10 cellular contexts compared by ENCODE assay signal in genomic region chr1:201016943-201017827, GRCh38. TPM values are rescaled to one million over a fixed set of nuclear protein-coding genes. Genes with fewer than 3 reads are reported as not detected.
DNase-seq lines count a peak whose midpoint lies in the region; ATAC-seq and TF ChIP-seq lines count a peak whose summit lies in the region.
"Had no signal": no experiment of that assay in that cellular context is flagged by ENCODE, and none has a peak within 500 bp of the region (broad histone marks: within the 10 kb centered on the region; RNA-seq: fewer than 3 reads in every experiment).

No MANE protein-coding gene starts in this region.

- no peak overlapping the region for H2BK120ac ChIP-seq in mesenchymal stem cell (ENCODE audit: low read depth, low read length)

- H4K20me1 ChIP-seq in MM.1S (ENCODE audit: insufficient read depth, low read length): no peaks in the 10 kb centered on the region

- 81% methylated on average over 8 of the region's 9 CpGs for WGBS in mesenchymal stem cell

- no peaks in the 10 kb centered on the region for H3K27me3 ChIP-seq in CD8-positive, alpha-beta memory T cell (ENCODE audit: insufficient read depth, low read length, poor library complexity, severe bottlenecking)
- peaks cover 0 to 50% of the 10 kb centered on the region in 2 experiments for H3K27me3 ChIP-seq in mesenchymal stem cell (ENCODE audit: control insufficient read depth in 1 of 2, insufficient read depth in 1 of 2, low read length in 2 of 2)
- no peaks in the 10 kb centered on the region for H3K27me3 ChIP-seq in MM.1S (replicated peaks; ENCODE audit: insufficient read depth, low read length)

- POLR2A ChIA-PET in CD8-positive, alpha-beta memory T cell (lab: Charles Lee): no interaction called here

- peak overlapping the region; percentile 16 for H4K91ac ChIP-seq in mesenchymal stem cell (ENCODE audit: low read length)

- H3K9me3 Mint-ChIP-seq in CD8-positive, alpha-beta memory T cell: no peaks in the 10 kb centered on the region

- H3K36me3 Mint-ChIP-seq in CD8-positive, alpha-beta memory T cell: peaks cover 0 to 27% (median 2%) of the 10 kb centered on the region in 3 donors

- TF ChIP-seq CTCF in MM.1S (IDR thresholded peaks at IDR 0.05; ENCODE audit: low read length): no peak

- H2AFZ ChIP-seq in mesenchymal stem cell (ENCODE audit: low read depth, low read length): no peak overlapping the region
- no peak overlapping the region for H2AFZ ChIP-seq in MM.1S (ENCODE audit: low read length)

- peaks cover 90% of the 10 kb centered on the region for H3K79me2 ChIP-seq in MM.1S (ENCODE audit: low read length)

- H3K4me3 Mint-ChIP-seq in CD8-positive, alpha-beta memory T cell: peak overlapping the region in 3 of 7 donors; percentile 55 to 61 (median 57)

- peaks cover 87 to 100% (median 95%) of the 10 kb centered on the region in 3 donors for H3K4me1 Mint-ChIP-seq in CD8-positive, alpha-beta memory T cell

- no peaks in the 10 kb centered on the region for H3K36me3 ChIP-seq in CD8-positive, alpha-beta memory T cell (ENCODE audit: insufficient read depth, low read length)
- H3K36me3 ChIP-seq in mesenchymal stem cell (ENCODE audit: control insufficient read depth in 1 of 2, insufficient read depth in 2 of 2, low read depth in 1 of 2, low read length in 2 of 2): no peaks in the 10 kb centered on the region
- H3K36me3 ChIP-seq in MM.1S (replicated peaks; ENCODE audit: insufficient read depth, low read length): no peaks in the 10 kb centered on the region; the same call in 1 of the 2 replicates
- H3K36me3 ChIP-seq: thoracic aorta had no signal

- H3K9ac ChIP-seq in mesenchymal stem cell (ENCODE audit: low read length): no peak overlapping the region
- no peak overlapping the region for H3K9ac ChIP-seq in MM.1S (ENCODE audit: low read length)

- no peaks in the 10 kb centered on the region for H3K9me3 ChIP-seq in CD8-positive, alpha-beta memory T cell (ENCODE audit: low read length)
- H3K9me3 ChIP-seq in mesenchymal stem cell (ENCODE audit: control insufficient read depth, low read length) (no peaks in the 10 kb centered on the region), MM.1S (replicated peaks; ENCODE audit: insufficient read depth, low read length) (no peaks in the 10 kb centered on the region)
- H3K9me3 ChIP-seq: thoracic aorta had no signal

- ATAC-seq in GM21529 (IDR thresholded peaks at IDR 0.05; ENCODE audit: unreplicated experiment) (peak; percentile 28), GM21825 (IDR thresholded peaks at IDR 0.05; ENCODE audit: unreplicated experiment) (no peak), GM19395 (IDR thresholded peaks at IDR 0.05; ENCODE audit: unreplicated experiment) (no peak)

- no peak overlapping the region for H3K4ac ChIP-seq in mesenchymal stem cell (ENCODE audit: low read depth in 1 of 2, low read length in 2 of 2)

- H2AK5ac ChIP-seq in mesenchymal stem cell (ENCODE audit: low read length, severe bottlenecking): no peak overlapping the region

- H3F3A ChIP-seq in MM.1S (ENCODE audit: insufficient read depth, low read length): peaks cover 29% of the 10 kb centered on the region

- peak overlapping the region in 1 of 2 experiments; percentile 4 for H3K18ac ChIP-seq in mesenchymal stem cell (ENCODE audit: low read depth in 1 of 2, low read length in 2 of 2)

- H3K4me1 ChIP-seq in CD8-positive, alpha-beta memory T cell (ENCODE audit: insufficient read depth, low read length): peaks cover 99% of the 10 kb centered on the region
- peaks cover 54% of the 10 kb centered on the region for H3K4me1 ChIP-seq in mesenchymal stem cell (ENCODE audit: control insufficient read depth, insufficient read depth, low read depth, low read length)
- H3K4me1 ChIP-seq in MM.1S (ENCODE audit: low read length): peaks cover 41% of the 10 kb centered on the region

- H3K27ac ChIP-seq in CD8-positive, alpha-beta memory T cell (ENCODE audit: low read depth, low read length): no peak overlapping the region
- H3K27ac ChIP-seq in mesenchymal stem cell (ENCODE audit: low read length, poor library complexity, severe bottlenecking): no peak overlapping the region
- no peak overlapping the region for H3K27ac ChIP-seq in MM.1S (ENCODE audit: low read length)
- H3K27ac ChIP-seq: thoracic aorta had no signal

- CTCF ChIA-PET in CD8-positive, alpha-beta memory T cell (lab: Charles Lee): interaction anchor here (1.7 to 7.0 kb wide), 5 partner anchors 21 to 45 kb away, joined by 4 to 63 read pairs (median 15); no protein-coding TSS in a partner anchor

- peak overlapping the region in 1 of 2 experiments; percentile 11 for H2BK12ac ChIP-seq in mesenchymal stem cell (ENCODE audit: low read length in 2 of 2)

- peaks cover 40% of the 10 kb centered on the region for H3K79me1 ChIP-seq in mesenchymal stem cell (replicated peaks; ENCODE audit: low read length, poor library complexity, severe bottlenecking)

- no peaks in the 10 kb centered on the region for H3K9me2 ChIP-seq in MM.1S (replicated peaks; ENCODE audit: insufficient read depth, low read length)

- no peak overlapping the region for H3K4me2 ChIP-seq in mesenchymal stem cell (ENCODE audit: low read length, poor library complexity, severe bottlenecking)
- no peak overlapping the region for H3K4me2 ChIP-seq in MM.1S (ENCODE audit: low read depth, low read length)

- H3K27ac Mint-ChIP-seq in CD8-positive, alpha-beta memory T cell: peak overlapping the region in 7 of 8 donors; percentile 77 to 100 (median 90)

- H2BK5ac ChIP-seq in mesenchymal stem cell (ENCODE audit: low read depth, low read length, poor library complexity, severe bottlenecking): no peak overlapping the region

- DNase-seq in CD8-positive, alpha-beta memory T cell: no peak
- DNase-seq in SK-N-DZ (ENCODE audit: low spot score): peak; percentile 67
- DNase-seq in mesenchymal stem cell: peak; percentile 48
- DNase-seq in NCI-H187 treated with DMSO at 0.1 percent for 48 hours (lab: John Stamatoyannopoulos, UW): no peak
- DNase-seq in MM.1S: no peak
- DNase-seq: H7 had no signal

- no peak overlapping the region for H3K23ac ChIP-seq in mesenchymal stem cell (ENCODE audit: low read length in 2 of 2)

- H3K14ac ChIP-seq in mesenchymal stem cell (ENCODE audit: low read length in 2 of 2): no peak overlapping the region

- H3K27me3 Mint-ChIP-seq in CD8-positive, alpha-beta memory T cell: no peaks in the 10 kb centered on the region

- peak overlapping the region; percentile 39 for H4K8ac ChIP-seq in mesenchymal stem cell (ENCODE audit: low read length)

- H2BK15ac ChIP-seq in mesenchymal stem cell (ENCODE audit: low read depth, poor library complexity, severe bottlenecking): no peak overlapping the region

- H3K4me3 ChIP-seq in CD8-positive, alpha-beta memory T cell (ENCODE audit: low read length): no peak overlapping the region
- H3K4me3 ChIP-seq in mesenchymal stem cell (ENCODE audit: insufficient read depth in 1 of 2, low read depth in 1 of 2, low read length in 2 of 2) (no peak overlapping the region), MM.1S (ENCODE audit: low read length) (no peak overlapping the region)
- H3K4me3 ChIP-seq: thoracic aorta had no signal

RNA-seq across cellular contexts. Expression of gene KIF21B, which starts 6.3 kb away (rescaled TPM):
- total RNA-seq in CD8-positive, alpha-beta memory T cell: 10 to 100 TPM; 37.5 to 37.6 TPM
- 9.9 TPM for polyA plus RNA-seq in CD8-positive, alpha-beta memory T cell
- polyA plus RNA-seq in SK-N-DZ (2014; cell fraction: cytosol; rRNA removed): 5.3 and 6.0 TPM in 2 replicates
- 7.1 and 12.0 TPM in 2 replicates for polyA plus RNA-seq in SK-N-DZ (2014; cell fraction: nucleus; rRNA removed)
- 1.1 TPM for polyA plus RNA-seq in mesenchymal stem cell (2013, experiment 1 of 2)
- polyA plus RNA-seq in mesenchymal stem cell (2013, experiment 2 of 2): 1.1 TPM

Comparison
In these comparisons a context has a peak if more than half of its experiments do, and no peak if none do; other contexts are left out.
1. DNase-seq: peak in SK-N-DZ (single experiment) and mesenchymal stem cell (single experiment); none in CD8-positive, alpha-beta memory T cell (0 of 5), NCI-H187 treated with DMSO at 0.1 percent for 48 hours (single experiment) and MM.1S (single experiment).